In the genomic region with DNA sequence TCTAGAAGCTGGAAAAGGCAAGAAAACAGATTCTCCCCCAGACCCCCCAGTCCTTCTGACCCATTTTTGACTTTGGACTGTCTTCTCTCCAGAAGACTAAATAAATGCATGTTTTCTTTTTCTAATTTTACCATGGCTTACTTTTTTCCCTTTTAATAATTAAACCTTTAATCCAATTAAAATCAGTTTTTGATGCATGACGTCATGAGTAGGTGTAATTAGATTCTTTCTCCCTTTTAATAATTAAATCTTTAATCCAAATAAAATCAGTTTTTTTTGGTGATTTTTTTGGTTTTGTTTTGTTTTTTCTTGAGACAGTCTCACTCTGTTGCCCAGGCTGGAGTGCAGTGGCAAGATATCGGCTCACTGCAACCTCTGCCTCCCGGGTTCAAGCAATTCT, we compare ENCODE assay signal across 35 cellular contexts. TPM values are rescaled to one million over a fixed set of nuclear protein-coding genes. Genes with fewer than 3 reads are reported as not detected.
"Had no signal": no experiment of that assay in that cellular context is flagged by ENCODE, and none has a peak within 500 bp of the region (broad histone marks: within the 10 kb centered on the region; RNA-seq: fewer than 3 reads in every experiment).

No MANE protein-coding gene starts in this region.

- H3K4me3 ChIP-seq: MG63 had no signal

- DNase-seq: Kasumi-1, MG63, MM.1S, MV-4-11, NCI-H1048, NCI-H1092, NCI-H1092 treated with DMSO at 0.1 percent for 48 hours, NCI-H1105, NCI-H1105 treated with DMSO at 0.1 percent for 48 hours, NCI-H1417 treated with DMSO at 0.1 percent for 48 hours, NCI-H1436, NCI-H1436 treated with DMSO at 0.1 percent for 48 hours, NCI-H146, NCI-H1694, NCI-H1694 treated with DMSO at 0.1 percent for 48 hours, NCI-H187, NCI-H187 treated with DMSO at 0.1 percent for 48 hours, NCI-H1930, NCI-H2029, NCI-H2029 treated with DMSO at 0.1 percent for 48 hours, NCI-H2081, NCI-H2081 treated with DMSO at 0.1 percent for 48 hours, NCI-H2107, NCI-H2171, NCI-H2171 treated with DMSO at 0.1 percent for 48 hours, NCI-H2227 treated with DMSO at 0.1 percent for 48 hours, NCI-H226, NCI-H446, NCI-H446 treated with DMSO at 0.1 percent for 48 hours, NCI-H510A, NCI-H510A treated with DMSO at 0.1 percent for 48 hours, NCI-H524, NCI-H524 treated with DMSO at 0.1 percent for 48 hours, NCI-H526 had no signal

- H3K36me3 ChIP-seq: MG63 had no signal

RNA-seq across cellular contexts. Expression of a gene that starts 15.2 kb away (rescaled TPM):
- total RNA-seq: M059J had no signal
